Comparison of ENCODE assay signal across 15 cellular contexts in the genomic region with DNA sequence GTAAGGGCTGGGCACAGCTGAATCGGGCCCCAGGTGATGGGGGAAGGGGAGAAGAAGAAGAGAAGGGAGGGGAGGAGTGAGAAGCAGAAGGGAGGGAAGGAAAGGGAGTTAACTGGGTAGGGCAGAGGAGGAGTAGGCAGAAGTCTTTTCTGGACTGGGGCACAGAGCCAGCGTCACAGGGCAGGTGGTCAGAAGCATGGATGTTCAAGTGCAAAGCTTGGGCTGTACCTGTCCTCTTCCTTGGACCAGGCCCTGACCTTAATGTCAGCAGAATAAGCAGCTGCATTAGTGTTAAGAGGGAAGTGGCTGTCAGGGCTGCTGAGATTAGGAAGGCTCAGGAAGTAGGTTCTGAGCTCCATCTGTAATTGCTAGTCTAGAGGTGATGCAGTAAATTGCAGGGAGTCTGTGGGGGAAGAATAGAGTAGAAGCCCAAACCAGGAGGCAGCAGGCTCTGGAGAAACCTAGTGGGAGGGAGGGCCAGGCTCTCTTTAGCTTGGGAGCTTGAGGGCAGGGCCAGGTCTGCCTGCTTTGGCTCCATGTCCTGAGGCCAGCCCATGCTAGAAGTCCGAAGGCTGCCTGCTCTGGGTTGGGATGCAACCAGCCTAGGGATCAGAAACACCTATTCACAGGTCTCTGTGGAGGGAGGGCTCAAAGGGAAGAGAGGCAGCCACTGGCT. TPM values are rescaled to one million over a fixed set of nuclear protein-coding genes. Genes with fewer than 3 reads are reported as not detected.
DNase-seq lines count a peak whose midpoint lies in the region; ATAC-seq, FAIRE-seq and TF ChIP-seq lines count a peak whose summit lies in the region.
"Had no signal": no experiment of that assay in that cellular context is flagged by ENCODE, and none has a peak within 500 bp of the region (broad histone marks: within the 10 kb centered on the region; RNA-seq: fewer than 3 reads in every experiment).

No MANE protein-coding gene starts in this region.

- peaks cover 10% of the 10 kb centered on the region for H3K36me3 Mint-ChIP-seq in T-helper 1 cell treated with Interleukin-12 subunit alpha and Interleukin-12 subunit beta and Interleukin-4 antibody, amounts not matched to agents 30 μg/mL and 1 μg/mL, for 36 hours (ENCODE audit: low read depth)
- H3K36me3 Mint-ChIP-seq in activated T-helper 2 cell treated with anti-CD3 and anti-CD28 coated beads, Interferon-gamma antibody, Interleukin-2, Interleukin-4, amounts not matched to agents 10 μg/mL and 5 μg/mL and 100 μg/mL, durations not matched to agents 14 hours and 24 hours and 36 hours (ENCODE audit: low read depth), result peaks cover 7% of the 10 kb centered on the region
- H3K36me3 Mint-ChIP-seq in nephron progenitor cell (ENCODE audit: low read depth), result peaks cover 20% of the 10 kb centered on the region

- no peak for TF ChIP-seq CTCF in nephron progenitor cell (IDR thresholded peaks at IDR 0.05)

- no peaks in the 10 kb centered on the region for H3K9me3 Mint-ChIP-seq in T-helper 1 cell treated with Interleukin-12 subunit alpha and Interleukin-12 subunit beta and Interleukin-4 antibody, amounts not matched to agents 30 μg/mL and 1 μg/mL, for 36 hours
- H3K9me3 Mint-ChIP-seq in activated T-helper 2 cell treated with anti-CD3 and anti-CD28 coated beads, Interferon-gamma antibody, Interleukin-2, Interleukin-4, amounts not matched to agents 10 μg/mL and 5 μg/mL and 100 μg/mL, durations not matched to agents 14 hours and 24 hours and 36 hours, result no peaks in the 10 kb centered on the region
- H3K9me3 Mint-ChIP-seq in nephron progenitor cell, result no peaks in the 10 kb centered on the region

- no peak for FAIRE-seq in GM12891 (lab: Jason Lieb, UNC)
- FAIRE-seq: GM18507 had no signal

- no peak for DNase-seq in T-helper 1 cell
- DNase-seq in NAMALWA (ENCODE audit: low spot score), result peak; percentile 8
- DNase-seq in activated T-helper 2 cell treated with anti-CD3 and anti-CD28 coated beads, Interferon-gamma antibody, Interleukin-2, Interleukin-4, amounts not matched to agents 10 μg/mL and 5 μg/mL and 100 μg/mL, durations not matched to agents 14 hours and 24 hours and 36 hours (ENCODE audit: low spot score), result no peak
- no peak for DNase-seq in nephron progenitor cell
- no peak for DNase-seq in GM12891 (ENCODE audit: insufficient read length, low spot score)
- no peak for DNase-seq in dermis blood vessel endothelial cell
- DNase-seq: ACHN, amniotic stem cell, NCI-H226 had no signal

- H3K4me1 Mint-ChIP-seq in T-helper 1 cell treated with Interleukin-12 subunit alpha and Interleukin-12 subunit beta and Interleukin-4 antibody, amounts not matched to agents 30 μg/mL and 1 μg/mL, for 36 hours (ENCODE audit: low read depth), result peaks cover 68% of the 10 kb centered on the region
- H3K4me1 Mint-ChIP-seq in activated T-helper 2 cell treated with anti-CD3 and anti-CD28 coated beads, Interferon-gamma antibody, Interleukin-2, Interleukin-4, amounts not matched to agents 10 μg/mL and 5 μg/mL and 100 μg/mL, durations not matched to agents 14 hours and 24 hours and 36 hours (ENCODE audit: low read depth), result peaks cover 72% of the 10 kb centered on the region
- H3K4me1 Mint-ChIP-seq in nephron progenitor cell, result peaks cover 46% of the 10 kb centered on the region

- intact Hi-C loops in activated T-helper 2 cell treated with anti-CD3 and anti-CD28 coated beads, Interferon-gamma antibody, Interleukin-2, Interleukin-4, amounts not matched to agents 10 μg/mL and 5 μg/mL and 100 μg/mL, durations not matched to agents 14 hours and 24 hours and 36 hours (cut with micrococcal nuclease), result loop anchor here (2.0 to 10.0 kb wide), 2 partner anchors 14 to 394 kb away; no protein-coding TSS in a partner anchor

- H3K4me3 Mint-ChIP-seq in T-helper 1 cell treated with Interleukin-12 subunit alpha and Interleukin-12 subunit beta and Interleukin-4 antibody, amounts not matched to agents 30 μg/mL and 1 μg/mL, for 36 hours, result peak overlapping the region; percentile 55
- peak overlapping the region; percentile 37 for H3K4me3 Mint-ChIP-seq in activated T-helper 2 cell treated with anti-CD3 and anti-CD28 coated beads, Interferon-gamma antibody, Interleukin-2, Interleukin-4, amounts not matched to agents 10 μg/mL and 5 μg/mL and 100 μg/mL, durations not matched to agents 14 hours and 24 hours and 36 hours (ENCODE audit: low read depth)
- H3K4me3 Mint-ChIP-seq in nephron progenitor cell, result no peak overlapping the region

- peak overlapping the region; percentile 88 for H3K27ac Mint-ChIP-seq in T-helper 1 cell treated with Interleukin-12 subunit alpha and Interleukin-12 subunit beta and Interleukin-4 antibody, amounts not matched to agents 30 μg/mL and 1 μg/mL, for 36 hours
- H3K27ac Mint-ChIP-seq in activated T-helper 2 cell treated with anti-CD3 and anti-CD28 coated beads, Interferon-gamma antibody, Interleukin-2, Interleukin-4, amounts not matched to agents 10 μg/mL and 5 μg/mL and 100 μg/mL, durations not matched to agents 14 hours and 24 hours and 36 hours, result peak overlapping the region; percentile 99
- peak overlapping the region; percentile 72 for H3K27ac Mint-ChIP-seq in nephron progenitor cell

- H3K27me3 Mint-ChIP-seq in T-helper 1 cell treated with Interleukin-12 subunit alpha and Interleukin-12 subunit beta and Interleukin-4 antibody, amounts not matched to agents 30 μg/mL and 1 μg/mL, for 36 hours (ENCODE audit: low read depth), result no peaks in the 10 kb centered on the region
- no peaks in the 10 kb centered on the region for H3K27me3 Mint-ChIP-seq in activated T-helper 2 cell treated with anti-CD3 and anti-CD28 coated beads, Interferon-gamma antibody, Interleukin-2, Interleukin-4, amounts not matched to agents 10 μg/mL and 5 μg/mL and 100 μg/mL, durations not matched to agents 14 hours and 24 hours and 36 hours (ENCODE audit: low read depth)
- peaks cover 4% of the 10 kb centered on the region for H3K27me3 Mint-ChIP-seq in nephron progenitor cell (ENCODE audit: low read depth, poor library complexity)

- TF ChIP-seq POLR2A in GM12891 (IDR thresholded peaks at IDR 0.05; ENCODE audit: low read depth, low read length), result no peak

- no peak for ATAC-seq in HG02571 (IDR thresholded peaks at IDR 0.05; ENCODE audit: unreplicated experiment)
- ATAC-seq: gastroesophageal sphincter had no signal

TF ChIP-seq in GM12891, 5 proteins besides CTCF, POLR2A, EP300 and RAD21:
- TF ChIP-seq POLR2AphosphoS5 (IDR thresholded peaks at IDR 0.05; ENCODE audit: low read depth, low read length) (no peak), SPI1 (IDR thresholded peaks at IDR 0.05; ENCODE audit: low read depth, low read length) (no peak), POU2F2 (IDR thresholded peaks at IDR 0.05; ENCODE audit: low read depth, low read length) (no peak), TAF1 (IDR thresholded peaks at IDR 0.05; ENCODE audit: low read depth, low read length) (no peak), PAX5 (IDR thresholded peaks at IDR 0.05; ENCODE audit: insufficient read depth, low read length, severe bottlenecking) (no peak)

RNA-seq across cellular contexts. Expression of a gene that starts 1.6 kb away (rescaled TPM):
- total RNA-seq in activated T-helper 2 cell treated with anti-CD3 and anti-CD28 coated beads, Interferon-gamma antibody, Interleukin-2, Interleukin-4, amounts not matched to agents 10 μg/mL and 5 μg/mL and 100 μg/mL, durations not matched to agents 14 hours and 24 hours and 36 hours, result 2.0 and 2.6 TPM in 2 replicates
- 0.50 TPM for polyA plus RNA-seq in GM12891 (2012; ENCODE audit: low read depth, missing spikeins)
- 0.28 and 0.34 TPM in 2 replicates for total RNA-seq in dermis blood vessel endothelial cell

RNA-seq across cellular contexts. Expression of a gene that starts 27.8 kb away (rescaled TPM):
- 429 and 437 TPM in 2 replicates for total RNA-seq in activated T-helper 2 cell treated with anti-CD3 and anti-CD28 coated beads, Interferon-gamma antibody, Interleukin-2, Interleukin-4, amounts not matched to agents 10 μg/mL and 5 μg/mL and 100 μg/mL, durations not matched to agents 14 hours and 24 hours and 36 hours
- 127 TPM for polyA plus RNA-seq in GM12891 (2012; ENCODE audit: low read depth, missing spikeins)
- 2.6 and 22.3 TPM in 2 replicates for total RNA-seq in dermis blood vessel endothelial cell

RNA-seq across cellular contexts. Expression of a gene that starts 59.6 kb away (rescaled TPM):
- 0.44 and 0.52 TPM in 2 replicates for total RNA-seq in activated T-helper 2 cell treated with anti-CD3 and anti-CD28 coated beads, Interferon-gamma antibody, Interleukin-2, Interleukin-4, amounts not matched to agents 10 μg/mL and 5 μg/mL and 100 μg/mL, durations not matched to agents 14 hours and 24 hours and 36 hours
- polyA plus RNA-seq in GM12891 (2012; ENCODE audit: low read depth, missing spikeins), result 0.15 TPM
- total RNA-seq in dermis blood vessel endothelial cell, result not detected in 2 replicates
- total RNA-seq: dermis microvascular lymphatic vessel endothelial cell, gastroesophageal sphincter, vagina had no signal

Comparison
In these comparisons a context has a peak if more than half of its experiments do, and no peak if none do; other contexts are left out.
1. RNA of a gene that starts 27.8 kb away (total RNA-seq): 429 to 437 TPM in activated T-helper 2 cell treated with anti-CD3 and anti-CD28 coated beads, Interferon-gamma antibody, Interleukin-2, Interleukin-4, amounts not matched to agents 10 μg/mL and 5 μg/mL and 100 μg/mL, durations not matched to agents 14 hours and 24 hours and 36 hours; 2.6 to 22.3 TPM in dermis blood vessel endothelial cell; every median in the first group is over 10 times any median in the second.
2. Peak in every context shown above with its lines, with median percentiles within 50 percentile points of each other: H3K27ac Mint-ChIP-seq.